8 cellular contexts compared by ENCODE assay signal in genomic region chr11:1573077-1573846, GRCh38. TPM values are rescaled to one million over a fixed set of nuclear protein-coding genes. Genes with fewer than 3 reads are reported as not detected.
DNase-seq lines count a peak whose midpoint lies in the region; ATAC-seq and TF ChIP-seq lines count a peak whose summit lies in the region.

No MANE protein-coding gene starts in this region.

- no peaks in the 10 kb centered on the region for H3K27me3 ChIP-seq in Karpas-422 (ENCODE audit: low read length)
- H3K27me3 ChIP-seq in right lobe of liver, result no peaks in the 10 kb centered on the region

- H4K20me1 ChIP-seq in Karpas-422 (ENCODE audit: insufficient read depth, low read depth, low read length), result peaks cover 31% of the 10 kb centered on the region

- H3K36me3 ChIP-seq in Karpas-422 (ENCODE audit: insufficient read depth, low read length), result no peaks in the 10 kb centered on the region
- H3K36me3 ChIP-seq in right lobe of liver, result no peaks in the 10 kb centered on the region

- ATAC-seq in right lobe of liver, result peak in 3 of 4 donors; percentile 1 to 23 (median 4)
- no peak for ATAC-seq in GM19324 (IDR thresholded peaks at IDR 0.05; ENCODE audit: low FRiP score, unreplicated experiment)

- H3K9me3 ChIP-seq in Karpas-422 (ENCODE audit: low read length) (no peaks in the 10 kb centered on the region), right lobe of liver (no peaks in the 10 kb centered on the region)

- intact Hi-C loops in right lobe of liver (cut with DNase I), result loop anchor here in 1 of 2 donors (10.0 kb wide), 1 partner anchor 118 kb away; no protein-coding TSS in a partner anchor

- no peak for TF ChIP-seq POLR2A in right lobe of liver (IDR thresholded peaks at IDR 0.05)

- H3K27ac ChIP-seq in Karpas-422 (ENCODE audit: low read length) (no peak overlapping the region), right lobe of liver (peak overlapping the region; percentile 6 to 48 (median 15)), temporal lobe (ENCODE audit: low read depth, low read length) (peak overlapping the region; percentile 65)

- H2AFZ ChIP-seq in Karpas-422 (ENCODE audit: low read length), result no peak overlapping the region

- DNase-seq in 8988T, result peak; percentile 35
- no peak for DNase-seq in Karpas-422
- peak in 1 of 3 donors; percentile 36 for DNase-seq in right lobe of liver
- no peak for DNase-seq in NCI-H1694 treated with DMSO at 0.1 percent for 48 hours (lab: John Stamatoyannopoulos, UW)
- DNase-seq in GDM1 (lab: John Stamatoyannopoulos, UW), result no peak

- 2% methylated on average over 20 of the region's 35 CpGs for WGBS in right lobe of liver (ENCODE audit: insufficient coverage, low coverage, low lambda C conversion rate, missing lambda C conversion rate)

- no peaks in the 10 kb centered on the region for H3K79me2 ChIP-seq in Karpas-422 (ENCODE audit: low read length)

- H3K4me3 ChIP-seq in Karpas-422 (ENCODE audit: low read length) (0 out of 2 replicates have a peak overlapping the region, but pooled peaks have one; percentile 54), right lobe of liver (peak overlapping the region; percentile 40 to 45 (median 43))

- no peak for TF ChIP-seq CTCF in right lobe of liver (IDR thresholded peaks at IDR 0.05)

- H3K9me2 ChIP-seq in Karpas-422 (replicated peaks; ENCODE audit: insufficient read depth, low read length), result no peaks in the 10 kb centered on the region

- H3K9me3 Mint-ChIP-seq in activated naive CD8-positive, alpha-beta T cell (ENCODE audit: low read depth), result peaks cover 3% of the 10 kb centered on the region

- peak overlapping the region; percentile 74 for H3K4me2 ChIP-seq in Karpas-422 (ENCODE audit: low read depth, low read length, poor library complexity, severe bottlenecking)

- H3K9ac ChIP-seq in Karpas-422 (ENCODE audit: low read length), result no peak overlapping the region

- H3K4me1 ChIP-seq in Karpas-422 (ENCODE audit: low read length), result peaks cover 29% of the 10 kb centered on the region
- H3K4me1 ChIP-seq in right lobe of liver, result peaks cover 0 to 19% (median 5%) of the 10 kb centered on the region in 4 donors

- H3K27me3 Mint-ChIP-seq in activated naive CD8-positive, alpha-beta T cell, result peaks cover 1% of the 10 kb centered on the region

- H3K36me3 Mint-ChIP-seq in activated naive CD8-positive, alpha-beta T cell, result peaks cover 3% of the 10 kb centered on the region

- peaks cover 20% of the 10 kb centered on the region for H3K4me1 Mint-ChIP-seq in activated naive CD8-positive, alpha-beta T cell (ENCODE audit: low read depth)

- peak overlapping the region; percentile 77 for H3K4me3 Mint-ChIP-seq in activated naive CD8-positive, alpha-beta T cell

- no peak overlapping the region for H3K27ac Mint-ChIP-seq in activated naive CD8-positive, alpha-beta T cell

RNA-seq across cellular contexts. Expression of gene DUSP8, which starts 1.2 kb away (rescaled TPM):
- not detected in 2 replicates for total RNA-seq in Karpas-422 (2014; rRNA removed; shearing (Covaris generic); ENCODE audit: low replicate concordance)
- 10 to 100 TPM in 2 of 6 experiments, 1 to 10 TPM in 2, under 1 TPM in 2; 0.22 to 13.7 (median 4.4) TPM for total RNA-seq in right lobe of liver
- 7.6 TPM for total RNA-seq in temporal lobe

RNA-seq across cellular contexts. Expression of gene KRTAP5-1, which starts 11.8 kb away (rescaled TPM):
- not detected in 2 replicates for total RNA-seq in Karpas-422 (2014; rRNA removed; shearing (Covaris generic); ENCODE audit: low replicate concordance)
- total RNA-seq in right lobe of liver (not detected), temporal lobe (not detected)

RNA-seq across cellular contexts. Expression of gene KRTAP5-2, which starts 24.8 kb away (rescaled TPM):
- total RNA-seq in Karpas-422 (2014; rRNA removed; shearing (Covaris generic); ENCODE audit: low replicate concordance), result not detected in 2 replicates
- total RNA-seq in right lobe of liver (not detected), temporal lobe (not detected)

RNA-seq across cellular contexts. Expression of gene KRTAP5-3, which starts 35.0 kb away (rescaled TPM):
- total RNA-seq in Karpas-422 (2014; rRNA removed; shearing (Covaris generic); ENCODE audit: low replicate concordance), result not detected in 2 replicates
- total RNA-seq in right lobe of liver, result not detected
- not detected for total RNA-seq in temporal lobe

RNA-seq across cellular contexts. Expression of gene KRTAP5-4, which starts 48.7 kb away (rescaled TPM):
- total RNA-seq in Karpas-422 (2014; rRNA removed; shearing (Covaris generic); ENCODE audit: low replicate concordance), result not detected in 2 replicates
- total RNA-seq in right lobe of liver (not detected), temporal lobe (under 0.01 TPM)
